9 cellular contexts compared by ENCODE assay signal in genomic region chr2:9675369-9676351, GRCh38. TPM values are rescaled to one million over a fixed set of nuclear protein-coding genes. Genes with fewer than 3 reads are reported as not detected.
DNase-seq lines count a peak whose midpoint lies in the region; ATAC-seq, FAIRE-seq and TF ChIP-seq lines count a peak whose summit lies in the region.
"Had no signal": no experiment of that assay in that cellular context is flagged by ENCODE, and none has a peak within 500 bp of the region (broad histone marks: within the 10 kb centered on the region; RNA-seq: fewer than 3 reads in every experiment).

No MANE protein-coding gene starts in this region.

- H3K4me1 Mint-ChIP-seq in stimulated activated naive B cell treated with anti-CD40 and anti-IgM and Interleukin-4, amounts not matched to agents 10 μg/mL and 1 μg/mL and 100 μg/mL, for 72 hours: peaks cover 2 to 7% of the 10 kb centered on the region in 2 donors

- intact Hi-C loops in left colon (cut with DNase I, micrococcal nuclease): no loop called here

- H3K27me3 Mint-ChIP-seq in stimulated activated naive B cell treated with anti-CD40 and anti-IgM and Interleukin-4, amounts not matched to agents 10 μg/mL and 1 μg/mL and 100 μg/mL, for 72 hours: peaks cover 0 to 3% of the 10 kb centered on the region in 2 donors

- no peaks in the 10 kb centered on the region for H3K36me3 ChIP-seq in bronchial epithelial cell (ENCODE audit: control insufficient read depth, insufficient read depth, low read length)

- DNase-seq in AG20443 (ENCODE audit: low spot score) (peak; percentile 90), LoVo (ENCODE audit: low spot score) (peak; percentile 41), bronchial epithelial cell (ENCODE audit: low read depth) (peak; percentile 94), left kidney (ENCODE audit: low read depth, low spot score) (peak; percentile 79), left colon (no peak)
- no peak for DNase-seq in stimulated activated naive B cell treated with anti-CD40 and anti-IgM and Interleukin-4, amounts not matched to agents 10 μg/mL and 1 μg/mL and 100 μg/mL, for 72 hours
- DNase-seq in activated CD4-positive, CD25-positive, alpha-beta regulatory T cell (lab: John Stamatoyannopoulos, UW): no peak

- no peak for ATAC-seq in GM18868 (IDR thresholded peaks at IDR 0.05; ENCODE audit: unreplicated experiment)
- ATAC-seq in left colon: no peak
- ATAC-seq in stimulated activated naive B cell treated with anti-CD40 and anti-IgM and Interleukin-4, amounts not matched to agents 10 μg/mL and 1 μg/mL and 100 μg/mL, for 72 hours (replicated peaks): no peak

- FAIRE-seq in bronchial epithelial cell (lab: Jason Lieb, UNC): peak; percentile 32

- no peaks in the 10 kb centered on the region for H3K36me3 Mint-ChIP-seq in stimulated activated naive B cell treated with anti-CD40 and anti-IgM and Interleukin-4, amounts not matched to agents 10 μg/mL and 1 μg/mL and 100 μg/mL, for 72 hours

- H3K4me3 ChIP-seq in bronchial epithelial cell (ENCODE audit: low read depth, low read length): no peak overlapping the region

- TF ChIP-seq CTCF in bronchial epithelial cell (IDR thresholded peaks at IDR 0.05; ENCODE audit: insufficient read depth, low read length, severe bottlenecking): no peak

- H3K27ac Mint-ChIP-seq in stimulated activated naive B cell treated with anti-CD40 and anti-IgM and Interleukin-4, amounts not matched to agents 10 μg/mL and 1 μg/mL and 100 μg/mL, for 72 hours: no peak overlapping the region
- H3K27ac Mint-ChIP-seq: nephron had no signal

- H3K27me3 ChIP-seq in bronchial epithelial cell (ENCODE audit: control insufficient read depth, insufficient read depth, low read length): no peaks in the 10 kb centered on the region

- no peak overlapping the region for H3K4me3 Mint-ChIP-seq in stimulated activated naive B cell treated with anti-CD40 and anti-IgM and Interleukin-4, amounts not matched to agents 10 μg/mL and 1 μg/mL and 100 μg/mL, for 72 hours
- H3K4me3 Mint-ChIP-seq: nephron had no signal

- no peaks in the 10 kb centered on the region for H3K9me3 Mint-ChIP-seq in stimulated activated naive B cell treated with anti-CD40 and anti-IgM and Interleukin-4, amounts not matched to agents 10 μg/mL and 1 μg/mL and 100 μg/mL, for 72 hours
- H3K9me3 Mint-ChIP-seq: nephron had no signal

RNA-seq across cellular contexts. Expression of gene YWHAQ, which starts 44.9 kb away (rescaled TPM):
- 176 and 278 TPM in 2 replicates for total RNA-seq in bronchial epithelial cell
- 100 to 1,000 TPM; 163 to 227 TPM for total RNA-seq in left colon

Comparison
In these comparisons a context has a peak if more than half of its experiments do, and no peak if none do; other contexts are left out.
1. DNase-seq: peak in AG20443 (single experiment), LoVo (single experiment), bronchial epithelial cell (single experiment) and left kidney (single experiment); none in left colon (0 of 2), stimulated activated naive B cell treated with anti-CD40 and anti-IgM and Interleukin-4, amounts not matched to agents 10 μg/mL and 1 μg/mL and 100 μg/mL, for 72 hours (single experiment) and activated CD4-positive, CD25-positive, alpha-beta regulatory T cell (0 of 4).